13 cellular contexts compared by ENCODE assay signal in the genomic region with DNA sequence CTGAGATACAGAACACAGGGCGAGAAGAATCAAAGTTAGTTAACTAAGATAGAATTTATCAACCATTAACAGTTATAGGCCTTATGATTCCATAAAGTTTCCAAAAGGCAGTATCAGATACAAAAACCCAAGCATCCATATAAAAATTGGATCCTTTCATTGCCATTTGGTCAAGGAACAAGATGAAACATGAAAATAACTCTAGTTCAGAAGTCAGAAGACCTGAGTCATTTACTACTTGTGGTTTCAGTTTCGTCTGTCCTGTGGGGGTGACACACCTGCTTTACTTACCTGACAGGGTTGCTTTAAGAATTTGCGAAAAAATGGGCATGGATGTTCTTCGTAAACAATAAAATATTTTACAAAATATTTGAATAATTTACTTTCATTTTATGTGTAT.
DNase-seq lines count a peak whose midpoint lies in the region; ATAC-seq, FAIRE-seq and TF ChIP-seq lines count a peak whose summit lies in the region.
"Had no signal": no experiment of that assay in that cellular context is flagged by ENCODE, and none has a peak within 500 bp of the region (broad histone marks: within the 10 kb centered on the region; RNA-seq: fewer than 3 reads in every experiment).

No MANE protein-coding gene starts in this region.

- ATAC-seq in GM18909 (IDR thresholded peaks at IDR 0.05; ENCODE audit: poor library complexity, unreplicated experiment) (peak; percentile 75), GM21717 (IDR thresholded peaks at IDR 0.05; ENCODE audit: unreplicated experiment) (peak; percentile 75), HG03103 (IDR thresholded peaks at IDR 0.05; ENCODE audit: low read depth, unreplicated experiment) (peak; percentile 52), GM12878 (peak; percentile 47)

- H3K9ac ChIP-seq in GM12878 (ENCODE audit: control insufficient read depth, insufficient read depth, low read length): no peak overlapping the region

- H3K27ac ChIP-seq in GM12878 (ENCODE audit: control insufficient read depth, insufficient read depth): peak overlapping the region; percentile 25; the same call in 1 of the 2 replicates
- H3K27ac ChIP-seq: dorsolateral prefrontal cortex had no signal

- no peaks in the 10 kb centered on the region for H4K20me1 ChIP-seq in GM12878 (ENCODE audit: control insufficient read depth, insufficient read depth)

- H3K9me3 ChIP-seq in GM12878 (replicated peaks; ENCODE audit: control insufficient read depth, insufficient read depth, low read length): no peaks in the 10 kb centered on the region; the same call in 2 of the 3 replicates

- CTCF ChIA-PET in GM12878 (lab: Yijun Ruan, JAX): interaction anchor here (1.6 kb wide), 1 partner anchor 94 kb away, joined by 3 read pairs; no protein-coding TSS in a partner anchor

- SMC1A ChIA-PET in GM12878 (lab: Charles Lee; ENCODE audit: uncharacterized antibody, unreplicated experiment): interaction anchor here (0.9 to 3.2 kb wide), 9 partner anchors 13 to 94 kb away, joined by 3 to 35 read pairs (median 3); no protein-coding TSS in a partner anchor

- no peak overlapping the region for H3K4me3 ChIP-seq in GM12878
- H3K4me3 ChIP-seq: dorsolateral prefrontal cortex, lung had no signal

- no peak for FAIRE-seq in GM12878 (lab: Jason Lieb, UNC)

- 50% methylated on average over 4 of the region's 4 CpGs for WGBS in GM12878 (ENCODE audit: insufficient coverage, insufficient replicate concordance, low lambda C conversion rate, missing lambda C conversion rate)

- no peaks in the 10 kb centered on the region for H3K79me2 ChIP-seq in GM12878 (ENCODE audit: control insufficient read depth, insufficient read depth, low read length)

- POLR2A ChIA-PET in GM12878 (lab: Charles Lee): interaction anchor here (0.9 to 1.4 kb wide), 3 partner anchors 61 to 132 kb away, joined by 3 read pairs; no protein-coding TSS in a partner anchor

- TF ChIP-seq CTCF in GM12878 (IDR thresholded peaks at IDR 0.05 in 2 of 3, conservative IDR thresholded peaks at IDR 0.05 in 1 of 3; ENCODE audit: control insufficient read depth in 2 of 3, extremely low read depth in 1 of 3, insufficient read depth in 1 of 3, low read depth in 3 of 3, low read length in 3 of 3): no peak

- H3K27me3 ChIP-seq in GM12878 (replicated peaks in 1 of 2; ENCODE audit: control insufficient read depth in 2 of 2, insufficient read depth in 2 of 2, low read length in 1 of 2): no peaks in the 10 kb centered on the region
- H3K27me3 ChIP-seq: dorsolateral prefrontal cortex had no signal

- no peak for TF ChIP-seq EP300 in GM12878 (IDR thresholded peaks at IDR 0.05; ENCODE audit: borderline replicate concordance in 1 of 2, control insufficient read depth in 1 of 2, low read depth in 2 of 2, low read length in 2 of 2)

- peak overlapping the region; percentile 29; the same call in 1 of the 2 replicates for H2AFZ ChIP-seq in GM12878 (ENCODE audit: control insufficient read depth, low read depth, low read length)

- no peaks in the 10 kb centered on the region for H3K36me3 ChIP-seq in GM12878 (ENCODE audit: control insufficient read depth in 2 of 2, insufficient read depth in 2 of 2, low read length in 1 of 2)

- intact Hi-C loops in GM12878 (cut with micrococcal nuclease; ENCODE audit: unreplicated experiment): no loop called here

- peaks cover 12% of the 10 kb centered on the region for H3K4me1 ChIP-seq in GM12878 (ENCODE audit: control insufficient read depth, insufficient read depth, low read length)

- RAD21 ChIA-PET in GM12878 (lab: Charles Lee; ENCODE audit: unreplicated experiment): interaction anchor here (1.1 to 1.5 kb wide), 3 partner anchors 60 to 179 kb away, joined by 4 to 7 read pairs (median 6); no protein-coding TSS in a partner anchor

- peak overlapping the region; percentile 55 for H3K4me2 ChIP-seq in GM12878 (ENCODE audit: control insufficient read depth, insufficient read depth)

- no peak for TF ChIP-seq RAD21 in GM12878 (IDR thresholded peaks at IDR 0.05; ENCODE audit: insufficient read depth, low read depth, low read length)

- DNase-seq in GM12878 (ENCODE audit: low read depth, low spot score) (no peak), T-helper 1 cell (no peak), NCI-H2171 treated with DMSO at 0.1 percent for 48 hours (lab: John Stamatoyannopoulos, UW) (no peak), midbrain (lab: John Stamatoyannopoulos, UW) (no peak), NCI-H2081 (lab: John Stamatoyannopoulos, UW) (no peak)
- DNase-seq: activated naive CD8-positive, alpha-beta T cell treated with anti-CD3 and anti-CD28 coated beads, Interleukin-2, amount 10 ng/mL, durations not matched to agents 7 days and 5 days; C1 segment of cervical spinal cord; dorsolateral prefrontal cortex; NCI-H1436 had no signal

- BruUV-seq in GM12878 (replicated peaks; lab: Mats Ljungman, UMichigan): no TSS peak

- in situ Hi-C loops in GM12878 (cut with MboI): no loop called here

- TF ChIP-seq POLR2A in GM12878 (IDR thresholded peaks at IDR 0.05; ENCODE audit: low read depth, low read length): no peak

TF ChIP-seq in GM12878, 131 proteins besides CTCF, POLR2A, EP300 and RAD21:
- TF ChIP-seq CREB1 (IDR thresholded peaks at IDR 0.05; ENCODE audit: low read depth) (no peak), SKIL (IDR thresholded peaks at IDR 0.05; ENCODE audit: low read depth, poor library complexity, severe bottlenecking) (no peak), JUNB (IDR thresholded peaks at IDR 0.05) (peak; percentile 55), NFIC (IDR thresholded peaks at IDR 0.05; ENCODE audit: low read depth, low read length) (peak; percentile 22; the same call in 1 of the 2 replicates), IRF4 (IDR thresholded peaks at IDR 0.05; ENCODE audit: low read depth, low read length) (0 out of 2 replicates have a peak, but pooled peaks have one; percentile 42), HSF1 (IDR thresholded peaks at IDR 0.05; ENCODE audit: low read depth, low read length) (no peak), TCF12 (IDR thresholded peaks at IDR 0.05; ENCODE audit: low read depth, low read length) (0 out of 2 replicates have a peak, but pooled peaks have one; percentile 24), CHD4 (IDR thresholded peaks at IDR 0.05) (no peak), RUNX3 (IDR thresholded peaks at IDR 0.05; ENCODE audit: low read length) (peak; percentile 82)
TF ChIP-seq in GM12878: peak in this region for 5.
